In the genomic region with DNA sequence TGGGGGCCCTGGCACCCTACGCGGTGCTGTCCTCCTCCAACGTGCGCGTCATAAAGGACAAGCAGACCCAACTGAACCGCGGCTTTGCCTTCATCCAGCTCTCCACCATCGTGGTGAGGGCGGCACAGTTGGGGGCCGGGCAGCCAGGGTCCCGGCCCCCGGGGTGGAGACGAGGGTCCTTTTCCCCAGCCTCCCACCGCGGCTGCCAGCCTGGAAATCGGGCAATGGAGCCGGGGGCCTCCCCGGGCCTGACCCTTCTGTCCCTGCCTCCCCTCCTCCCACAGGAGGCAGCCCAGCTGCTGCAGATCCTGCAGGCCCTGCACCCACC, we compare ENCODE assay signal across 18 cellular contexts. TPM values are rescaled to one million over a fixed set of nuclear protein-coding genes. Genes with fewer than 3 reads are reported as not detected.
A peak's percentile ranks its signal among the peaks of the same experiment; 100 is the strongest.
DNase-seq lines count a peak whose midpoint lies in the region; ATAC-seq, FAIRE-seq and TF ChIP-seq lines count a peak whose summit lies in the region.
"Had no signal": no experiment of that assay in that cellular context is flagged by ENCODE, and none has a peak within 500 bp of the region (broad histone marks: within the 10 kb centered on the region; RNA-seq: fewer than 3 reads in every experiment).

No MANE protein-coding gene starts in this region.

- H3K9me3 ChIP-seq in kidney (ENCODE audit: control insufficient read depth in 1 of 2, low read length in 2 of 2) (no peaks in the 10 kb centered on the region), stomach smooth muscle (ENCODE audit: control insufficient read depth in 2 of 2, low read length in 2 of 2) (no peaks in the 10 kb centered on the region)
- H3K9me3 ChIP-seq: BLaER1 treated with 17β-estradiol and CSF1 and Interleukin-3, amounts not matched to agents 10 nM and 100 nM had no signal

- FAIRE-seq in kidney (lab: Jason Lieb, UNC), result no peak
- FAIRE-seq: A204.1, D721Med had no signal

- DNase-seq in Right ventricle myocardium superior (no peak), left ventricle myocardium superior (no peak), dorsolateral prefrontal cortex (no peak), kidney (peak; percentile 51)
- DNase-seq: CD8-positive, alpha-beta memory T cell; DMS79 treated with DMSO at 0.1 percent for 48 hours; GOT3; KG1; NCI-H1436 treated with DMSO at 0.1 percent for 48 hours; NCI-H2081; NCI-H748 treated with DMSO at 0.1 percent for 48 hours had no signal

- no peak overlapping the region for H3K9ac ChIP-seq in kidney (ENCODE audit: low read length in 2 of 2)
- no peak overlapping the region for H3K9ac ChIP-seq in stomach smooth muscle (ENCODE audit: low read length in 2 of 2)
- H3K9ac ChIP-seq: BLaER1 treated with 17β-estradiol and CSF1 and Interleukin-3, amounts not matched to agents 10 nM and 100 nM had no signal

- H3K36me3 ChIP-seq in kidney (ENCODE audit: control insufficient read depth in 1 of 2, insufficient read depth in 2 of 2, low read length in 2 of 2), result peaks cover 3 to 6% of the 10 kb centered on the region in 2 donors
- peaks cover 34 to 43% of the 10 kb centered on the region in 2 donors for H3K36me3 ChIP-seq in stomach smooth muscle (ENCODE audit: control insufficient read depth in 2 of 2, insufficient read depth in 2 of 2, low read length in 2 of 2)

- no peak for TF ChIP-seq CTCF in dorsolateral prefrontal cortex (IDR thresholded peaks at IDR 0.05 in 54 of 56, conservative IDR thresholded peaks at IDR 0.05 in 2 of 56; ENCODE audit: low read depth in 1 of 56, partially characterized antibody in 56 of 56)
- no peak for TF ChIP-seq CTCF in kidney (IDR thresholded peaks at IDR 0.05; ENCODE audit: borderline replicate concordance, extremely low read depth, insufficient read depth)

- H3K4me1 ChIP-seq in kidney (ENCODE audit: control insufficient read depth in 1 of 2, insufficient read depth in 1 of 2, low read depth in 1 of 2, low read length in 2 of 2) (no peaks in the 10 kb centered on the region), stomach smooth muscle (ENCODE audit: control insufficient read depth, insufficient read depth, low read length) (peaks cover 16% of the 10 kb centered on the region)
- H3K4me1 ChIP-seq: BLaER1 treated with 17β-estradiol and CSF1 and Interleukin-3, amounts not matched to agents 10 nM and 100 nM had no signal

- H3K27me3 ChIP-seq in dorsolateral prefrontal cortex (peaks cover 0 to 98% (median 28%) of the 10 kb centered on the region in 45 donors), stomach smooth muscle (ENCODE audit: control insufficient read depth in 1 of 2, insufficient read depth in 2 of 2, low read length in 2 of 2) (peaks cover 0 to 22% of the 10 kb centered on the region in 2 donors)

- H3K4me3 ChIP-seq in dorsolateral prefrontal cortex (no peak overlapping the region), kidney (ENCODE audit: low read length in 2 of 2) (no peak overlapping the region), stomach smooth muscle (ENCODE audit: low read length in 2 of 2) (no peak overlapping the region)
- H3K4me3 ChIP-seq: BLaER1 treated with 17β-estradiol and CSF1 and Interleukin-3, amounts not matched to agents 10 nM and 100 nM had no signal

- ATAC-seq in Right ventricle myocardium superior (ENCODE audit: poor library complexity) (peak; percentile 5), left ventricle myocardium superior (no peak), HG03097 (IDR thresholded peaks at IDR 0.05; ENCODE audit: low FRiP score, unreplicated experiment) (no peak), GM21423 (IDR thresholded peaks at IDR 0.05; ENCODE audit: unreplicated experiment) (no peak), GM18517 (IDR thresholded peaks at IDR 0.05; ENCODE audit: unreplicated experiment) (no peak)

- H3K27ac ChIP-seq in dorsolateral prefrontal cortex (peak overlapping the region in 40 of 59 donors; percentile 4 to 78 (median 66)), kidney (ENCODE audit: low read depth in 2 of 2, low read length in 2 of 2) (no peak overlapping the region), stomach smooth muscle (ENCODE audit: low read length) (peak overlapping the region; percentile 41)
- H3K27ac ChIP-seq: BLaER1 treated with 17β-estradiol and CSF1 and Interleukin-3, amounts not matched to agents 10 nM and 100 nM had no signal

- intact Hi-C loops in Right ventricle myocardium superior (cut with DNase I) (no loop called here), left ventricle myocardium superior (cut with micrococcal nuclease) (no loop called here), dorsolateral prefrontal cortex (cut with DNase I) (no loop called here), kidney (cut with DNase I) (no loop called here)

RNA-seq across cellular contexts. Expression of gene UBA1, which starts 13.7 kb away (rescaled TPM):
- total RNA-seq in Right ventricle myocardium superior, result 89.8 TPM
- 100 TPM for total RNA-seq in left ventricle myocardium superior
- total RNA-seq in dorsolateral prefrontal cortex, result 100 to 1,000 TPM; 186 to 279 (median 239) TPM
- total RNA-seq in kidney, result 218 TPM
- 155 TPM for polyA plus RNA-seq in kidney (ENCODE audit: insufficient read depth, low read depth, low replicate concordance)

RNA-seq across cellular contexts. Expression of gene RBM10, which starts 34.9 kb away (rescaled TPM):
- total RNA-seq in Right ventricle myocardium superior (27.4 TPM), left ventricle myocardium superior (32.9 TPM), dorsolateral prefrontal cortex (10 to 100 TPM; 25.1 to 47.6 (median 36.8) TPM), kidney (31.7 TPM)
- polyA plus RNA-seq in kidney (ENCODE audit: insufficient read depth, low read depth, low replicate concordance), result 27.5 TPM

RNA-seq across cellular contexts. Expression of gene NDUFB11, which starts 35.4 kb away (rescaled TPM):
- total RNA-seq in Right ventricle myocardium superior (196 TPM), left ventricle myocardium superior (210 TPM), dorsolateral prefrontal cortex (10 to 100 TPM; 40.8 to 88.5 (median 65.6) TPM), kidney (70.7 TPM)
- 215 TPM for polyA plus RNA-seq in kidney (ENCODE audit: insufficient read depth, low read depth, low replicate concordance)

RNA-seq across cellular contexts. Expression of gene CDK16, which starts 38.6 kb away (rescaled TPM):
- total RNA-seq in Right ventricle myocardium superior (128 TPM), left ventricle myocardium superior (155 TPM), dorsolateral prefrontal cortex (100 to 1,000 TPM in 118 of 120 experiments, 10 to 100 TPM in 2; 81.5 to 187 (median 132) TPM), kidney (96.1 TPM)
- polyA plus RNA-seq in kidney (ENCODE audit: insufficient read depth, low read depth, low replicate concordance), result 89.1 TPM

RNA-seq across cellular contexts. Expression of gene USP11, which starts 52.9 kb away (rescaled TPM):
- total RNA-seq in Right ventricle myocardium superior (31.7 TPM), left ventricle myocardium superior (31.4 TPM), dorsolateral prefrontal cortex (100 to 1,000 TPM; 162 to 456 (median 351) TPM), kidney (91.6 TPM)
- polyA plus RNA-seq in kidney (ENCODE audit: insufficient read depth, low read depth, low replicate concordance), result 30.9 TPM

Comparison
In these comparisons a context has a peak if more than half of its experiments do, and no peak if none do; other contexts are left out.
1. H3K27ac ChIP-seq: peak in dorsolateral prefrontal cortex (40 of 59) and stomach smooth muscle (single experiment); none in kidney (0 of 2).